Comparison of ENCODE assay signal across 1 cellular context in the genomic region with DNA sequence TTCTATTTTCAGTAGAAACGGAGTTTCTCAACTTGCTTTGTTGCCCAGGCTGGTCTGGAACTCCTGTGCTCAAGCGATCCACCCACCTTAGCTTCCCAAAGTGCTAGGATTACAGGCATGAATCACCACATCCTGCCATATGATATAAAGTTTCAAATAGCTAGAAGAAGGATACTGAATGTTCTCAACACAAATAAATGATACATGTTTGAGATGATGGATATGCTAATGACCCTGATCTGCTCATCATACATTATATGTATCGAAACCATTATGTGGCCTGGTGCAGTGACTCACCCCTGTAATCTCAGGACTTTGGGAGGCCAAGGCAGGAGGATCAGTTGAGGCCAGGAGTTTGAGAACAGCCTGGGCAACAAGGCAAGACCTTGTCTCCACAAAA.
TF ChIP-seq lines count a peak whose summit lies in the region.

No MANE protein-coding gene starts in this region.

TF ChIP-seq in HCT116, 20 proteins besides CTCF, POLR2A, EP300 and RAD21 (continued from another document):
- TF ChIP-seq CBX3 (IDR thresholded peaks at IDR 0.05; ENCODE audit: low read depth): no peak; the same call in none of the 2 replicates
- TF ChIP-seq, protein P1, sequence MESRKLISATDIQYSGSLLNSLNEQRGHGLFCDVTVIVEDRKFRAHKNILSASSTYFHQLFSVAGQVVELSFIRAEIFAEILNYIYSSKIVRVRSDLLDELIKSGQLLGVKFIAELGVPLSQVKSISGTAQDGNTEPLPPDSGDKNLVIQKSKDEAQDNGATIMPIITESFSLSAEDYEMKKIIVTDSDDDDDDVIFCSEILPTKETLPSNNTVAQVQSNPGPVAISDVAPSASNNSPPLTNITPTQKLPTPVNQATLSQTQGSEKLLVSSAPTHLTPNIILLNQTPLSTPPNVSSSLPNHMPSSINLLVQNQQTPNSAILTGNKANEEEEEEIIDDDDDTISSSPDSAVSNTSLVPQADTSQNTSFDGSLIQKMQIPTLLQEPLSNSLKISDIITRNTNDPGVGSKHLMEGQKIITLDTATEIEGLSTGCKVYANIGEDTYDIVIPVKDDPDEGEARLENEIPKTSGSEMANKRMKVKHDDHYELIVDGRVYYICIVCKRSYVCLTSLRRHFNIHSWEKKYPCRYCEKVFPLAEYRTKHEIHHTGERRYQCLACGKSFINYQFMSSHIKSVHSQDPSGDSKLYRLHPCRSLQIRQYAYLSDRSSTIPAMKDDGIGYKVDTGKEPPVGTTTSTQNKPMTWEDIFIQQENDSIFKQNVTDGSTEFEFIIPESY (IDR thresholded peaks at IDR 0.05; ENCODE audit: extremely low read depth, insufficient replicate concordance, low read length): no peak
- TF ChIP-seq ZNF274 (IDR thresholded peaks at IDR 0.05; ENCODE audit: low read depth, low read length): no peak
- TF ChIP-seq ZFX (IDR thresholded peaks at IDR 0.05): no peak
- TF ChIP-seq CEBPB (IDR thresholded peaks at IDR 0.05; ENCODE audit: low read depth): peak; percentile 37; the same call in 1 of the 2 replicates
- no peak for TF ChIP-seq POLR2AphosphoS5 (IDR thresholded peaks at IDR 0.05; ENCODE audit: low read depth, low read length)
- TF ChIP-seq, protein P2, sequence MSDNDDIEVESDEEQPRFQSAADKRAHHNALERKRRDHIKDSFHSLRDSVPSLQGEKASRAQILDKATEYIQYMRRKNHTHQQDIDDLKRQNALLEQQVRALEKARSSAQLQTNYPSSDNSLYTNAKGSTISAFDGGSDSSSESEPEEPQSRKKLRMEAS (IDR thresholded peaks at IDR 0.05): peak; percentile 64
- TF ChIP-seq ELF1 (IDR thresholded peaks at IDR 0.05; ENCODE audit: borderline replicate concordance, low read depth): no peak
- peak; percentile 64 for TF ChIP-seq FOSL1 (IDR thresholded peaks at IDR 0.05; ENCODE audit: low read depth)
- no peak for TF ChIP-seq EZH2 (IDR thresholded peaks at IDR 0.05)
- TF ChIP-seq TCF7L2 (IDR thresholded peaks at IDR 0.05; ENCODE audit: borderline replicate concordance, extremely low read depth, insufficient read depth, insufficient read length): no peak
- peak; percentile 61 for TF ChIP-seq EGR1 (IDR thresholded peaks at IDR 0.05; ENCODE audit: low read depth)
- no peak for TF ChIP-seq YY1 (IDR thresholded peaks at IDR 0.05; ENCODE audit: extremely low read depth, insufficient replicate concordance, low read depth, low read length)
- TF ChIP-seq SRF (IDR thresholded peaks at IDR 0.05; ENCODE audit: low read depth): no peak; the same call in 1 of the 2 replicates
- no peak for TF ChIP-seq SIN3A (IDR thresholded peaks at IDR 0.05; ENCODE audit: low read depth)
- TF ChIP-seq EZH2phosphoT487 (IDR thresholded peaks at IDR 0.05; ENCODE audit: borderline replicate concordance): no peak
- TF ChIP-seq, protein P3, sequence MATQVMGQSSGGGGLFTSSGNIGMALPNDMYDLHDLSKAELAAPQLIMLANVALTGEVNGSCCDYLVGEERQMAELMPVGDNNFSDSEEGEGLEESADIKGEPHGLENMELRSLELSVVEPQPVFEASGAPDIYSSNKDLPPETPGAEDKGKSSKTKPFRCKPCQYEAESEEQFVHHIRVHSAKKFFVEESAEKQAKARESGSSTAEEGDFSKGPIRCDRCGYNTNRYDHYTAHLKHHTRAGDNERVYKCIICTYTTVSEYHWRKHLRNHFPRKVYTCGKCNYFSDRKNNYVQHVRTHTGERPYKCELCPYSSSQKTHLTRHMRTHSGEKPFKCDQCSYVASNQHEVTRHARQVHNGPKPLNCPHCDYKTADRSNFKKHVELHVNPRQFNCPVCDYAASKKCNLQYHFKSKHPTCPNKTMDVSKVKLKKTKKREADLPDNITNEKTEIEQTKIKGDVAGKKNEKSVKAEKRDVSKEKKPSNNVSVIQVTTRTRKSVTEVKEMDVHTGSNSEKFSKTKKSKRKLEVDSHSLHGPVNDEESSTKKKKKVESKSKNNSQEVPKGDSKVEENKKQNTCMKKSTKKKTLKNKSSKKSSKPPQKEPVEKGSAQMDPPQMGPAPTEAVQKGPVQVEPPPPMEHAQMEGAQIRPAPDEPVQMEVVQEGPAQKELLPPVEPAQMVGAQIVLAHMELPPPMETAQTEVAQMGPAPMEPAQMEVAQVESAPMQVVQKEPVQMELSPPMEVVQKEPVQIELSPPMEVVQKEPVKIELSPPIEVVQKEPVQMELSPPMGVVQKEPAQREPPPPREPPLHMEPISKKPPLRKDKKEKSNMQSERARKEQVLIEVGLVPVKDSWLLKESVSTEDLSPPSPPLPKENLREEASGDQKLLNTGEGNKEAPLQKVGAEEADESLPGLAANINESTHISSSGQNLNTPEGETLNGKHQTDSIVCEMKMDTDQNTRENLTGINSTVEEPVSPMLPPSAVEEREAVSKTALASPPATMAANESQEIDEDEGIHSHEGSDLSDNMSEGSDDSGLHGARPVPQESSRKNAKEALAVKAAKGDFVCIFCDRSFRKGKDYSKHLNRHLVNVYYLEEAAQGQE (IDR thresholded peaks at IDR 0.05; ENCODE audit: low read depth): no peak
- peak; percentile 71 for TF ChIP-seq SP1 (IDR thresholded peaks at IDR 0.05; ENCODE audit: low read depth)
